In genomic region chr4:168451744-168452394, GRCh38 we compare ENCODE assay signal across 8 cellular contexts. TPM values are rescaled to one million over a fixed set of nuclear protein-coding genes. Genes with fewer than 3 reads are reported as not detected.
DNase-seq lines count a peak whose midpoint lies in the region; ATAC-seq and TF ChIP-seq lines count a peak whose summit lies in the region.

No MANE protein-coding gene starts in this region.

- peaks cover 69% of the 10 kb centered on the region for H3K36me3 Mint-ChIP-seq in CD8-positive, alpha-beta T cell

- H3K4me3 ChIP-seq in NB4 (ENCODE audit: low read depth, low read length) (no peak overlapping the region), dorsolateral prefrontal cortex (no peak overlapping the region)
- no peak overlapping the region for H3K4me3 ChIP-seq in CD8-positive, alpha-beta T cell (ENCODE audit: low read depth, low read length)

- H3K4me3 Mint-ChIP-seq in CD8-positive, alpha-beta T cell = no peak overlapping the region

- H3K27ac ChIP-seq in epithelial cell of prostate (peak overlapping the region; percentile 51), dorsolateral prefrontal cortex (no peak overlapping the region)
- no peak overlapping the region for H3K27ac ChIP-seq in CD8-positive, alpha-beta T cell (ENCODE audit: low read depth, low read length)

- H3K9me3 ChIP-seq in CD8-positive, alpha-beta T cell (ENCODE audit: low read length) = no peaks in the 10 kb centered on the region

- TF ChIP-seq CTCF in NB4 (IDR thresholded peaks at IDR 0.05; ENCODE audit: low read depth, low read length) = no peak
- no peak for TF ChIP-seq CTCF in GM10266 (IDR thresholded peaks at IDR 0.05; ENCODE audit: control insufficient read depth, insufficient read depth, low read depth, missing control alignments)
- no peak for TF ChIP-seq CTCF in CD8-positive, alpha-beta T cell (IDR thresholded peaks at IDR 0.05)
- no peak for TF ChIP-seq CTCF in dorsolateral prefrontal cortex (IDR thresholded peaks at IDR 0.05 in 54 of 56, conservative IDR thresholded peaks at IDR 0.05 in 2 of 56; ENCODE audit: low read depth in 1 of 56, partially characterized antibody in 56 of 56)

- no peaks in the 10 kb centered on the region for H3K9me3 Mint-ChIP-seq in CD8-positive, alpha-beta T cell

- peak; percentile 30 for DNase-seq in CD1c-positive myeloid dendritic cell (ENCODE audit: extremely low spot score)
- DNase-seq in NB4 (ENCODE audit: low read depth) = peak; percentile 41
- peak; percentile 40 for DNase-seq in epithelial cell of prostate (ENCODE audit: low read depth, low spot score)
- no peak for DNase-seq in GM10266 (ENCODE audit: extremely low spot score)
- DNase-seq in retina = no peak
- no peak for DNase-seq in CD8-positive, alpha-beta T cell
- DNase-seq in dorsolateral prefrontal cortex = no peak

- POLR2A ChIA-PET in CD8-positive, alpha-beta T cell (lab: Charles Lee) = no interaction called here

- H3K36me3 ChIP-seq in CD8-positive, alpha-beta T cell (ENCODE audit: insufficient read depth, low read length) = peaks cover 15% of the 10 kb centered on the region

- no peak overlapping the region for H3K27ac Mint-ChIP-seq in CD8-positive, alpha-beta T cell

- CTCF ChIA-PET in CD8-positive, alpha-beta T cell (lab: Charles Lee) = no interaction called here

- H3K27me3 Mint-ChIP-seq in CD8-positive, alpha-beta T cell (ENCODE audit: low read depth) = no peaks in the 10 kb centered on the region

- no peaks in the 10 kb centered on the region for H3K4me1 ChIP-seq in CD8-positive, alpha-beta T cell (ENCODE audit: insufficient read depth, low read length)

- no peaks in the 10 kb centered on the region for H3K27me3 ChIP-seq in CD8-positive, alpha-beta T cell (ENCODE audit: insufficient read depth, low read length)
- no peaks in the 10 kb centered on the region for H3K27me3 ChIP-seq in dorsolateral prefrontal cortex

- peaks cover 13% of the 10 kb centered on the region for H3K4me1 Mint-ChIP-seq in CD8-positive, alpha-beta T cell (ENCODE audit: low read depth)

- ATAC-seq in GM21786 (IDR thresholded peaks at IDR 0.05; ENCODE audit: unreplicated experiment) = peak; percentile 93
- no peak for ATAC-seq in CD8-positive, alpha-beta T cell

- intact Hi-C loops in CD8-positive, alpha-beta T cell (cut with DNase I, micrococcal nuclease) = no loop called here
- intact Hi-C loops in dorsolateral prefrontal cortex (cut with DNase I) = no loop called here

- TF ChIP-seq POLR2A in NB4 (IDR thresholded peaks at IDR 0.05; ENCODE audit: extremely low read depth, insufficient read length) = no peak

RNA-seq across cellular contexts. Expression of gene DDX60L, which starts 28.4 kb away (rescaled TPM):
- 10 to 100 TPM; 20.4 to 22.9 TPM for total RNA-seq in CD8-positive, alpha-beta T cell
- total RNA-seq in dorsolateral prefrontal cortex = 10 to 100 TPM in 11 of 120 experiments, 1 to 10 TPM in 109; 2.7 to 25.3 (median 6.1) TPM

RNA-seq across cellular contexts. Expression of gene PALLD, which starts 45.0 kb away (rescaled TPM):
- total RNA-seq in CD8-positive, alpha-beta T cell = not detected
- 100 to 1,000 TPM in 7 of 120 experiments, 10 to 100 TPM in 113; 26.7 to 132 (median 52.4) TPM for total RNA-seq in dorsolateral prefrontal cortex

Comparison
In these comparisons a context has a peak if more than half of its experiments do, and no peak if none do; other contexts are left out.
1. DNase-seq: peak in CD1c-positive myeloid dendritic cell (single experiment), NB4 (single experiment) and epithelial cell of prostate (single experiment); none in GM10266 (single experiment), retina (single experiment), CD8-positive, alpha-beta T cell (0 of 7) and dorsolateral prefrontal cortex (0 of 10).
2. RNA of gene PALLD, which starts 45.0 kb away (total RNA-seq): 26.7 to 132 TPM in dorsolateral prefrontal cortex; not detected in CD8-positive, alpha-beta T cell; every median in the first group is over 10 times any median in the second.